ENCODE assay signal across 8 cellular contexts in the genomic region with DNA sequence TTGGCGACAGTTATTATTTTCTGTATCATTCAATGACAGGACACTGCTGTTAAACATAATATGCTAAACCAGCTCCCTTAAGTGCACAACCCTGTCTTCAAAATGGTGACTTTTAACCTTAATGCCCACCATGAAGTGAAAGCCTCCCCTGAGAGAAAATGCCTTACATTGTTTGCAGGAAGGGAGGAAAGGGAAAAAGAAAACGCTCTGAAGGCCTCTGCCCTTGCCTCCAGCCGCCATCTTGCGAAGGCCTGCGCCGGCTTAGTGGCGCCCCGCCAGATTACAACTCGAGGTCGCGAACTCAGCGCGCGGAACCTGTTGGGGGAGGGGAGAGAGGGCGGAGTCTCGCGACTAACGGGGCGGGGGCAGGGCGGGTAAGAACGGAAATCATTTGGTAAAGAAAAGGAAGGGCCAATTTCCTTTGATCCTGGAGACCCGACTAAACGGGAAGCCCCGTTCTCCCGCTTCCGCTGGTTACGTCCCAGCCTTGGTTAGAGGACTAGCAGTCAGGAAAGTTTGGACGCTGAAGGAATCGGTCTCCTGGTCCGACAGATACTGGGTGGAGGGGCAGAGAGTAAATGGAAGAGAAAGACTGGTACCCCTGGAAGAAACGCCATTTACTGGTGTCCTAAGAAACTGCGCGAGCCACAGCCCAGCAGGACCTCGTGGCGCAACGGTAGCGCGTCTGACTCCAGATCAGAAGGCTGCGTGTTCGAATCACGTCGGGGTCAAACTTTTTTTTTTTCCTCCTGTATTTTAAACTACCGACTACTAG. TPM values are rescaled to one million over a fixed set of nuclear protein-coding genes. Genes with fewer than 3 reads are reported as not detected.
DNase-seq lines count a peak whose midpoint lies in the region; ATAC-seq, FAIRE-seq and TF ChIP-seq lines count a peak whose summit lies in the region.

No MANE protein-coding gene starts in this region.

- H3K36me3 ChIP-seq in kidney (ENCODE audit: control insufficient read depth in 1 of 2, insufficient read depth in 2 of 2, low read length in 2 of 2): no peaks in the 10 kb centered on the region

- no peak for TF ChIP-seq CTCF in AG09309 (IDR thresholded peaks at IDR 0.05; ENCODE audit: control insufficient read depth, insufficient read depth, low read depth, low read length, missing control alignments)
- TF ChIP-seq CTCF in kidney (IDR thresholded peaks at IDR 0.05; ENCODE audit: borderline replicate concordance, extremely low read depth, insufficient read depth): no peak

- H3K9me3 ChIP-seq in kidney (ENCODE audit: control insufficient read depth in 1 of 2, low read length in 2 of 2): no peaks in the 10 kb centered on the region

- peak overlapping the region; percentile 90 to 99 for H3K27ac ChIP-seq in kidney (ENCODE audit: low read depth in 2 of 2, low read length in 2 of 2)

- peak; percentile 58 for DNase-seq in AG09309 (ENCODE audit: low read depth)
- DNase-seq in NCI-H345 treated with DMSO at 0.1 percent for 48 hours (lab: John Stamatoyannopoulos, UW; ENCODE audit: unreplicated experiment): peak; percentile 91
- DNase-seq in activated CD4-positive, CD25-positive, alpha-beta regulatory T cell treated with anti-CD3 and anti-CD28 coated beads, Interleukin-2, amount 50 U/mL, for 16 hours (ENCODE audit: low read depth, low spot score): peak; percentile 89
- DNase-seq in cerebellar cortex (ENCODE audit: low spot score): peak; percentile 89
- peak; percentile 98 for DNase-seq in kidney
- peak; percentile 85 to 91 for DNase-seq in stimulated activated CD4-positive, alpha-beta T cell treated with anti-CD3 and anti-CD28 coated beads, Interleukin-15, amount 100 ng/mL, for 1 hour (ENCODE audit: low read depth in 1 of 2, low spot score in 1 of 2)

- H3K9ac ChIP-seq in kidney (ENCODE audit: low read length in 2 of 2): peak overlapping the region; percentile 76 to 81

- no peak for FAIRE-seq in kidney (lab: Jason Lieb, UNC)

- peaks cover 6 to 13% of the 10 kb centered on the region in 2 donors for H3K4me1 ChIP-seq in kidney (ENCODE audit: control insufficient read depth in 1 of 2, insufficient read depth in 1 of 2, low read depth in 1 of 2, low read length in 2 of 2)

- H3K4me3 ChIP-seq in AG09309 (ENCODE audit: control insufficient read depth, low read depth, low read length): peak overlapping the region; percentile 69
- peak overlapping the region; percentile 74 to 92 for H3K4me3 ChIP-seq in kidney (ENCODE audit: low read length in 2 of 2)

- intact Hi-C loops in kidney (cut with DNase I): no loop called here

- ATAC-seq in GM19025 (IDR thresholded peaks at IDR 0.05; ENCODE audit: low read depth, unreplicated experiment): peak; percentile 61
- peak; percentile 77 for ATAC-seq in HG03280 (IDR thresholded peaks at IDR 0.05; ENCODE audit: unreplicated experiment)

RNA-seq across cellular contexts. Expression of a gene that starts 11.6 kb away (rescaled TPM):
- 55.5 TPM for total RNA-seq in kidney
- polyA plus RNA-seq in kidney (ENCODE audit: insufficient read depth, low read depth, low replicate concordance): 13.9 TPM

Comparison
In these comparisons a context has a peak if more than half of its experiments do, and no peak if none do; other contexts are left out.
1. Peak in every context shown above with its lines: DNase-seq, ATAC-seq, H3K4me3 ChIP-seq and H3K27ac ChIP-seq.